ENCODE assay signal across 17 cellular contexts in genomic region chr20:43910564-43910963, GRCh38. TPM values are rescaled to one million over a fixed set of nuclear protein-coding genes. Genes with fewer than 3 reads are reported as not detected.
DNase-seq lines count a peak whose midpoint lies in the region; ATAC-seq and TF ChIP-seq lines count a peak whose summit lies in the region.
"Had no signal": no experiment of that assay in that cellular context is flagged by ENCODE, and none has a peak within 500 bp of the region (broad histone marks: within the 10 kb centered on the region; RNA-seq: fewer than 3 reads in every experiment).

No MANE protein-coding gene starts in this region.

- H3K9ac ChIP-seq in OCI-LY3 (ENCODE audit: low read length) (peak overlapping the region; percentile 52; the same call in 1 of the 2 replicates), neuronal stem cell (ENCODE audit: low read depth, low read length, poor library complexity) (no peak overlapping the region)

- peak overlapping the region; percentile 46 for H3K4me3 ChIP-seq in OCI-LY3 (ENCODE audit: low read length)
- H3K4me3 ChIP-seq in neuronal stem cell (ENCODE audit: low read length in 2 of 2) = no peak overlapping the region
- H3K4me3 ChIP-seq in lower lobe of right lung = no peak overlapping the region

- no peak overlapping the region for H2BK120ac ChIP-seq in neuronal stem cell (ENCODE audit: low read depth, low read length)

- TF ChIP-seq CTCF in HFFc6 (IDR thresholded peaks at IDR 0.05) (no peak), OCI-LY3 (IDR thresholded peaks at IDR 0.05; ENCODE audit: low read depth, low read length) (no peak), lower lobe of right lung (IDR thresholded peaks at IDR 0.05) (no peak)

- peak overlapping the region; percentile 44 for H3K27ac Mint-ChIP-seq in HFFc6
- H3K27ac Mint-ChIP-seq in dendritic cell treated with granulocyte-macrophage colony-stimulating factor and Interleukin-4, amounts not matched to agents 40 ng/mL and 50 ng/mL, for 4 days = peak overlapping the region; percentile 61
- H3K27ac Mint-ChIP-seq: CD4-positive, CD25-positive, alpha-beta regulatory T cell had no signal

- H3K27me3 ChIP-seq in OCI-LY3 (ENCODE audit: low read depth, low read length) (no peaks in the 10 kb centered on the region), neuronal stem cell (ENCODE audit: control insufficient read depth in 3 of 3, insufficient read depth in 3 of 3, low read depth in 1 of 3, low read length in 3 of 3) (peaks cover 6 to 21% (median 7%) of the 10 kb centered on the region in 3 experiments), lower lobe of right lung (ENCODE audit: low read depth) (peaks cover 18% of the 10 kb centered on the region)

- DNase-seq in HFFc6 = no peak
- DNase-seq in neuronal stem cell (ENCODE audit: low spot score) = no peak
- no peak for DNase-seq in GM19240 (ENCODE audit: insufficient read length, low spot score)
- no peak for DNase-seq in lower lobe of right lung
- no peak for DNase-seq in hypothalamus (lab: John Stamatoyannopoulos, UW)
- DNase-seq: CD4-positive, CD25-positive, alpha-beta regulatory T cell; GOT3; KG1; NCI-H1048; NCI-H1694; NCI-H2107; NCI-H226; NCI-H524 treated with DMSO at 0.1 percent for 48 hours; SHP77 treated with DMSO at 0.1 percent for 48 hours had no signal

- H3K36me3 ChIP-seq in OCI-LY3 (replicated peaks; ENCODE audit: low read depth, low read length) (peaks cover 33% of the 10 kb centered on the region), neuronal stem cell (replicated peaks in 1 of 2; ENCODE audit: control insufficient read depth in 2 of 2, insufficient read depth in 2 of 2, low read length in 2 of 2) (no peaks in the 10 kb centered on the region), lower lobe of right lung (no peaks in the 10 kb centered on the region)

- no peak for ATAC-seq in lower lobe of right lung

- no peak overlapping the region for H2BK5ac ChIP-seq in neuronal stem cell (ENCODE audit: low read length)

- H3K14ac ChIP-seq in neuronal stem cell (ENCODE audit: low read length) = no peak overlapping the region

- H4K20me1 ChIP-seq in OCI-LY3 (ENCODE audit: insufficient read depth, low read length) = no peaks in the 10 kb centered on the region

- no peak overlapping the region for H2AK5ac ChIP-seq in neuronal stem cell (ENCODE audit: low read depth, low read length)

- H3K9me3 ChIP-seq in OCI-LY3 (ENCODE audit: insufficient read depth, low read length) (peaks cover 26% of the 10 kb centered on the region), neuronal stem cell (replicated peaks in 1 of 2; ENCODE audit: control insufficient read depth in 2 of 2, insufficient read depth in 1 of 2, low read depth in 1 of 2, low read length in 2 of 2) (peaks cover 7 to 12% of the 10 kb centered on the region in 2 donors), lower lobe of right lung (peaks cover 30% of the 10 kb centered on the region)

- H4K91ac ChIP-seq in neuronal stem cell (ENCODE audit: low read depth, low read length, poor library complexity) = no peak overlapping the region

- H3K4me3 Mint-ChIP-seq in HFFc6 = no peak overlapping the region
- H3K4me3 Mint-ChIP-seq in dendritic cell treated with granulocyte-macrophage colony-stimulating factor and Interleukin-4, amounts not matched to agents 40 ng/mL and 50 ng/mL, for 4 days = no peak overlapping the region

- H3K4me1 ChIP-seq in OCI-LY3 (ENCODE audit: low read length) = peaks cover 37% of the 10 kb centered on the region
- peaks cover 6 to 9% of the 10 kb centered on the region in 2 donors for H3K4me1 ChIP-seq in neuronal stem cell (ENCODE audit: control insufficient read depth in 2 of 2, insufficient read depth in 1 of 2, low read depth in 1 of 2, low read length in 2 of 2)
- peaks cover 7% of the 10 kb centered on the region for H3K4me1 ChIP-seq in lower lobe of right lung

- peaks cover 3% of the 10 kb centered on the region for H3K79me1 ChIP-seq in neuronal stem cell (ENCODE audit: low read depth, low read length)

- no CpG with 5 or more reads among the region's 4 CpGs for WGBS in neuronal stem cell (ENCODE audit: extremely low coverage in 2 of 2, insufficient read length in 2 of 2, insufficient replicate concordance in 1 of 2), 2 donors

- H3K9me3 Mint-ChIP-seq in HFFc6 = peaks cover 18% of the 10 kb centered on the region
- H3K9me3 Mint-ChIP-seq in dendritic cell treated with granulocyte-macrophage colony-stimulating factor and Interleukin-4, amounts not matched to agents 40 ng/mL and 50 ng/mL, for 4 days = peaks cover 39% of the 10 kb centered on the region

- H2BK15ac ChIP-seq in neuronal stem cell (ENCODE audit: low read length) = peak overlapping the region; percentile 93

- H3K4me2 ChIP-seq in OCI-LY3 (ENCODE audit: low read length) = peak overlapping the region; percentile 56
- no peak overlapping the region for H3K4me2 ChIP-seq in neuronal stem cell (ENCODE audit: insufficient read depth, low read length, poor library complexity, severe bottlenecking)

- H3K4me1 Mint-ChIP-seq in HFFc6 (ENCODE audit: low read depth) = peaks cover 25% of the 10 kb centered on the region
- H3K4me1 Mint-ChIP-seq in dendritic cell treated with granulocyte-macrophage colony-stimulating factor and Interleukin-4, amounts not matched to agents 40 ng/mL and 50 ng/mL, for 4 days (ENCODE audit: low read depth) = peaks cover 38% of the 10 kb centered on the region

- intact Hi-C loops in dendritic cell treated with granulocyte-macrophage colony-stimulating factor and Interleukin-4, amounts not matched to agents 40 ng/mL and 50 ng/mL, for 4 days (cut with micrococcal nuclease) = loop anchor here (10.0 kb wide), 1 partner anchor 156 kb away; no protein-coding TSS in a partner anchor
- intact Hi-C loops in lower lobe of right lung (cut with DNase I) = no loop called here

- H3K18ac ChIP-seq in neuronal stem cell (ENCODE audit: low read length) = peak overlapping the region; percentile 80

- peaks cover 7% of the 10 kb centered on the region for H3K79me2 ChIP-seq in OCI-LY3 (ENCODE audit: low read length)

- no peak overlapping the region for H4K8ac ChIP-seq in neuronal stem cell (ENCODE audit: low read depth, low read length)

- H2AFZ ChIP-seq in OCI-LY3 (ENCODE audit: low read depth, low read length) (no peak overlapping the region), neuronal stem cell (ENCODE audit: low read length) (no peak overlapping the region)

- H3K27me3 Mint-ChIP-seq in HFFc6 (ENCODE audit: insufficient read depth) = peaks cover 2% of the 10 kb centered on the region
- H3K27me3 Mint-ChIP-seq in dendritic cell treated with granulocyte-macrophage colony-stimulating factor and Interleukin-4, amounts not matched to agents 40 ng/mL and 50 ng/mL, for 4 days = peaks cover 62% of the 10 kb centered on the region

- H3K27ac ChIP-seq in OCI-LY3 (ENCODE audit: low read length) = peak overlapping the region; percentile 81
- no peak overlapping the region for H3K27ac ChIP-seq in neuronal stem cell (replicated peaks; ENCODE audit: low read length)
- H3K27ac ChIP-seq in lower lobe of right lung = no peak overlapping the region

- H3K4ac ChIP-seq in neuronal stem cell (ENCODE audit: low read length) = no peak overlapping the region

- H2BK12ac ChIP-seq in neuronal stem cell (ENCODE audit: low read length) = no peak overlapping the region

- no peak overlapping the region for H3K23ac ChIP-seq in neuronal stem cell (ENCODE audit: low read depth, low read length, poor library complexity)

- H3K36me3 Mint-ChIP-seq in HFFc6 (ENCODE audit: low read depth) = peaks cover 19% of the 10 kb centered on the region
- H3K36me3 Mint-ChIP-seq in dendritic cell treated with granulocyte-macrophage colony-stimulating factor and Interleukin-4, amounts not matched to agents 40 ng/mL and 50 ng/mL, for 4 days (ENCODE audit: low read depth) = no peaks in the 10 kb centered on the region
- H3K36me3 Mint-ChIP-seq: CD4-positive, CD25-positive, alpha-beta regulatory T cell had no signal

RNA-seq across cellular contexts. Expression of gene TOX2, which starts 4.1 kb away (rescaled TPM):
- 10 to 100 TPM; 46.1 to 68.2 (median 60.2) TPM for total RNA-seq in HFFc6 (2021; fragmentation: NEBNext Ultra II Directional; extraction: Animal tissue kit (Norgen Biotek cat#: 25700))
- polyA plus RNA-seq in neuronal stem cell (2013, experiment 1 of 2) = 16.8 TPM
- polyA plus RNA-seq in neuronal stem cell (2013, experiment 2 of 2) = 15.7 TPM
- 16.3 TPM for total RNA-seq in lower lobe of right lung
- total RNA-seq: Caco-2 had no signal
